ENCODE assay signal across 1 cellular context in genomic region chr7:144836545-144836842, GRCh38.
TF ChIP-seq lines count a peak whose summit lies in the region.

No MANE protein-coding gene starts in this region.

TF ChIP-seq in HepG2, 621 proteins besides CTCF, POLR2A, EP300 and RAD21 (continued from another document):
- TF ChIP-seq KLF9 (CRISPR knock-in tag; IDR thresholded peaks at IDR 0.05; ENCODE audit: low read depth) (no peak), PREB (CRISPR knock-in tag; IDR thresholded peaks at IDR 0.05) (no peak), ZNF556 (CRISPR knock-in tag; IDR thresholded peaks at IDR 0.05; ENCODE audit: borderline replicate concordance) (no peak), PHF8 (CRISPR knock-in tag; IDR thresholded peaks at IDR 0.05) (no peak), ZNF569 (CRISPR knock-in tag; IDR thresholded peaks at IDR 0.05; ENCODE audit: borderline replicate concordance) (no peak), NFRKB (IDR thresholded peaks at IDR 0.05) (no peak)
